ENCODE assay signal across 17 cellular contexts in genomic region chrX:71184803-71185495, GRCh38. TPM values are rescaled to one million over a fixed set of nuclear protein-coding genes. Genes with fewer than 3 reads are reported as not detected.
DNase-seq lines count a peak whose midpoint lies in the region; ATAC-seq and TF ChIP-seq lines count a peak whose summit lies in the region.
"Had no signal": no experiment of that assay in that cellular context is flagged by ENCODE, and none has a peak within 500 bp of the region (broad histone marks: within the 10 kb centered on the region; RNA-seq: fewer than 3 reads in every experiment).

No MANE protein-coding gene starts in this region.

- peaks cover 16% of the 10 kb centered on the region for H3K4me1 Mint-ChIP-seq in activated naive CD4-positive, alpha-beta T cell treated with anti-CD3 and anti-CD28 coated beads for 36 hours (ENCODE audit: low read depth)
- H3K4me1 Mint-ChIP-seq in type B pancreatic cell (ENCODE audit: unreplicated experiment) = peaks cover 20% of the 10 kb centered on the region

- no peaks in the 10 kb centered on the region for H3K9me3 Mint-ChIP-seq in activated naive CD4-positive, alpha-beta T cell treated with anti-CD3 and anti-CD28 coated beads for 36 hours
- no peaks in the 10 kb centered on the region for H3K9me3 Mint-ChIP-seq in activated naive CD4-positive, alpha-beta T cell treated with anti-CD3 and anti-CD28 coated beads, Interleukin-2, amount 50 U/mL, for 72 hours
- H3K9me3 Mint-ChIP-seq in type B pancreatic cell = no peaks in the 10 kb centered on the region
- H3K9me3 Mint-ChIP-seq: WTC11 had no signal

- H3K4me3 Mint-ChIP-seq in activated naive CD4-positive, alpha-beta T cell treated with anti-CD3 and anti-CD28 coated beads for 36 hours = no peak overlapping the region
- H3K4me3 Mint-ChIP-seq in type B pancreatic cell = no peak overlapping the region
- H3K4me3 Mint-ChIP-seq: WTC11 had no signal

- TF ChIP-seq CTCF in type B pancreatic cell (conservative IDR thresholded peaks at IDR 0.05) (no peak), foreskin keratinocyte (conservative IDR thresholded peaks at IDR 0.05) (no peak)

- intact Hi-C loops in activated naive CD4-positive, alpha-beta T cell treated with anti-CD3 and anti-CD28 coated beads for 36 hours (cut with micrococcal nuclease) = loop anchor here (5.0 kb wide), 2 partner anchors 73 to 347 kb away; partner anchors contain the start of genes IL2RG and OGT

- peaks cover 4% of the 10 kb centered on the region for H3K4me1 ChIP-seq in foreskin keratinocyte
- H3K4me1 ChIP-seq: colonic mucosa had no signal

- no peak for ATAC-seq in activated naive CD4-positive, alpha-beta T cell treated with anti-CD3 and anti-CD28 coated beads, Interleukin-2, amount 50 U/mL, for 72 hours
- ATAC-seq in esophagus mucosa (peak; percentile 47), foreskin keratinocyte (no peak)
- ATAC-seq: WTC11 had no signal

- no peak for DNase-seq in activated naive CD4-positive, alpha-beta T cell treated with anti-CD3 and anti-CD28 coated beads for 36 hours
- no peak for DNase-seq in activated naive CD4-positive, alpha-beta T cell treated with anti-CD3 and anti-CD28 coated beads, Interleukin-2, amount 50 U/mL, for 72 hours (ENCODE audit: low spot score in 2 of 2)
- peak; percentile 70 for DNase-seq in NCI-H2171 treated with DMSO at 0.1 percent for 48 hours (lab: John Stamatoyannopoulos, UW)
- DNase-seq in type B pancreatic cell (ENCODE audit: extremely low spot score, unreplicated experiment) = no peak
- DNase-seq in dedifferentiated amniotic fluid mesenchymal stem cell (ENCODE audit: extremely low spot score) = no peak
- no peak for DNase-seq in foreskin keratinocyte
- no peak for DNase-seq in stimulated activated naive CD4-positive, alpha-beta T cell treated with Interleukin-2 at 50 U/mL for 16 hours (lab: John Stamatoyannopoulos, UW)
- DNase-seq: amniotic stem cell, colonic mucosa, islet precursor cell, NCI-H524 treated with DMSO at 0.1 percent for 48 hours, ovary had no signal

- no peaks in the 10 kb centered on the region for H3K27me3 ChIP-seq in foreskin keratinocyte
- H3K27me3 ChIP-seq: colonic mucosa, ovary had no signal

- H3K27ac ChIP-seq in foreskin keratinocyte = no peak overlapping the region
- H3K27ac ChIP-seq: colonic mucosa, epithelial cell of prostate, ovary, PC-9 had no signal

- H3K27me3 Mint-ChIP-seq in activated naive CD4-positive, alpha-beta T cell treated with anti-CD3 and anti-CD28 coated beads for 36 hours (ENCODE audit: low read depth) = no peaks in the 10 kb centered on the region
- no peaks in the 10 kb centered on the region for H3K27me3 Mint-ChIP-seq in type B pancreatic cell

- CTCF ChIA-PET in activated naive CD4-positive, alpha-beta T cell treated with anti-CD3 and anti-CD28 coated beads for 36 hours (lab: Charles Lee) = no interaction called here

- H3K36me3 Mint-ChIP-seq in activated naive CD4-positive, alpha-beta T cell treated with anti-CD3 and anti-CD28 coated beads for 36 hours (ENCODE audit: low read depth) = peaks cover 4% of the 10 kb centered on the region
- H3K36me3 Mint-ChIP-seq in activated naive CD4-positive, alpha-beta T cell treated with anti-CD3 and anti-CD28 coated beads, Interleukin-2, amount 50 U/mL, for 72 hours = no peaks in the 10 kb centered on the region
- no peaks in the 10 kb centered on the region for H3K36me3 Mint-ChIP-seq in type B pancreatic cell
- H3K36me3 Mint-ChIP-seq: WTC11 had no signal

- peak overlapping the region; percentile 46 for H3K27ac Mint-ChIP-seq in activated naive CD4-positive, alpha-beta T cell treated with anti-CD3 and anti-CD28 coated beads for 36 hours
- peak overlapping the region in 1 of 2 donors; percentile 78 for H3K27ac Mint-ChIP-seq in activated naive CD4-positive, alpha-beta T cell treated with anti-CD3 and anti-CD28 coated beads, Interleukin-2, amount 50 U/mL, for 72 hours
- H3K27ac Mint-ChIP-seq in type B pancreatic cell = peak overlapping the region; percentile 43
- H3K27ac Mint-ChIP-seq: WTC11 had no signal

RNA-seq across cellular contexts. Expression of gene GJB1, which starts 38.1 kb away (rescaled TPM):
- not detected for total RNA-seq in activated naive CD4-positive, alpha-beta T cell treated with anti-CD3 and anti-CD28 coated beads for 36 hours
- under 1 TPM in 1 of 2 donors, not detected in 1; 0.16 TPM for total RNA-seq in activated naive CD4-positive, alpha-beta T cell treated with anti-CD3 and anti-CD28 coated beads, Interleukin-2, amount 50 U/mL, for 72 hours
- total RNA-seq in esophagus mucosa = 0.12 TPM
- 3.9 and 15.3 TPM in 2 replicates for total RNA-seq in type B pancreatic cell (ENCODE audit: low replicate concordance)
- total RNA-seq in foreskin keratinocyte = not detected in 2 replicates
- polyA plus RNA-seq in foreskin keratinocyte = not detected in 2 replicates
- total RNA-seq: mononuclear cell, PC-9 had no signal

RNA-seq across cellular contexts. Expression of gene NLGN3, which starts 40.3 kb away (rescaled TPM):
- under 1 TPM; 0.60 to 0.81 TPM for total RNA-seq in activated naive CD4-positive, alpha-beta T cell treated with anti-CD3 and anti-CD28 coated beads for 36 hours
- 1 to 10 TPM; 2.1 to 3.6 TPM for total RNA-seq in activated naive CD4-positive, alpha-beta T cell treated with anti-CD3 and anti-CD28 coated beads, Interleukin-2, amount 50 U/mL, for 72 hours
- total RNA-seq in esophagus mucosa (0.08 TPM), type B pancreatic cell (ENCODE audit: low replicate concordance) (0.86 and 17.9 TPM in 2 replicates), foreskin keratinocyte (0.03 TPM in 1 of 2 replicates, not detected in the other)
- polyA plus RNA-seq in foreskin keratinocyte = 0.01 TPM in 1 of 2 replicates, not detected in the other
